In genomic region chr3:60707452-60708020, GRCh38 we compare ENCODE assay signal across 15 cellular contexts.
"Had no signal": no experiment of that assay in that cellular context is flagged by ENCODE, and none has a peak within 500 bp of the region (broad histone marks: within the 10 kb centered on the region; RNA-seq: fewer than 3 reads in every experiment).

No MANE protein-coding gene starts in this region.

- H3K4me3 ChIP-seq: heart right ventricle, ovary, psoas muscle, stomach, upper lobe of left lung had no signal

- H3K4me1 ChIP-seq: heart right ventricle, psoas muscle, stomach, upper lobe of left lung had no signal

- H3K27me3 ChIP-seq: heart right ventricle, ovary, stomach, upper lobe of left lung had no signal

- H3K36me3 ChIP-seq: heart right ventricle, ovary, stomach, upper lobe of left lung had no signal

- H3K27me3 Mint-ChIP-seq: activated naive CD8-positive, alpha-beta T cell treated with anti-CD3 and anti-CD28 coated beads, Interleukin-2, amount 10 ng/mL, durations not matched to agents 7 days and 5 days had no signal

- H3K27ac ChIP-seq: heart right ventricle, ovary, psoas muscle, stomach, upper lobe of left lung had no signal

- ATAC-seq: heart right ventricle, left ventricle myocardium superior, psoas muscle, right cardiac atrium had no signal

- H3K4me1 Mint-ChIP-seq: activated naive CD8-positive, alpha-beta T cell treated with anti-CD3 and anti-CD28 coated beads, Interleukin-2, amount 10 ng/mL, durations not matched to agents 7 days and 5 days; immature natural killer cell had no signal

- H3K27ac Mint-ChIP-seq: activated naive CD8-positive, alpha-beta T cell treated with anti-CD3 and anti-CD28 coated beads, Interleukin-2, amount 10 ng/mL, durations not matched to agents 7 days and 5 days; immature natural killer cell had no signal

- H3K36me3 Mint-ChIP-seq: activated naive CD8-positive, alpha-beta T cell treated with anti-CD3 and anti-CD28 coated beads, Interleukin-2, amount 10 ng/mL, durations not matched to agents 7 days and 5 days; immature natural killer cell had no signal

- DNase-seq: activated CD4-positive, alpha-beta T cell treated with anti-CD3 and anti-CD28 coated beads, Interleukin-2, amount 50 U/mL, for 4 hours; activated naive CD8-positive, alpha-beta T cell treated with anti-CD3 and anti-CD28 coated beads, Interleukin-2, amount 10 ng/mL, durations not matched to agents 7 days and 5 days; activated T-cell treated with anti-CD3 and anti-CD28 coated beads for 4 hours; caudate nucleus; heart right ventricle; immature natural killer cell; left ventricle myocardium superior; ovary; psoas muscle; right cardiac atrium; small intestine; stimulated activated CD4-positive, alpha-beta T cell treated with anti-CD3 and anti-CD28 coated beads, Interleukin-4, amount 100 ng/mL, for 1 hour; stomach; upper lobe of left lung had no signal

- H3K4me3 Mint-ChIP-seq: activated naive CD8-positive, alpha-beta T cell treated with anti-CD3 and anti-CD28 coated beads, Interleukin-2, amount 10 ng/mL, durations not matched to agents 7 days and 5 days; immature natural killer cell; neural crest cell had no signal

- H3K9me3 ChIP-seq: ovary, psoas muscle, stomach, upper lobe of left lung had no signal
